2 cellular contexts compared by ENCODE assay signal in the genomic region with DNA sequence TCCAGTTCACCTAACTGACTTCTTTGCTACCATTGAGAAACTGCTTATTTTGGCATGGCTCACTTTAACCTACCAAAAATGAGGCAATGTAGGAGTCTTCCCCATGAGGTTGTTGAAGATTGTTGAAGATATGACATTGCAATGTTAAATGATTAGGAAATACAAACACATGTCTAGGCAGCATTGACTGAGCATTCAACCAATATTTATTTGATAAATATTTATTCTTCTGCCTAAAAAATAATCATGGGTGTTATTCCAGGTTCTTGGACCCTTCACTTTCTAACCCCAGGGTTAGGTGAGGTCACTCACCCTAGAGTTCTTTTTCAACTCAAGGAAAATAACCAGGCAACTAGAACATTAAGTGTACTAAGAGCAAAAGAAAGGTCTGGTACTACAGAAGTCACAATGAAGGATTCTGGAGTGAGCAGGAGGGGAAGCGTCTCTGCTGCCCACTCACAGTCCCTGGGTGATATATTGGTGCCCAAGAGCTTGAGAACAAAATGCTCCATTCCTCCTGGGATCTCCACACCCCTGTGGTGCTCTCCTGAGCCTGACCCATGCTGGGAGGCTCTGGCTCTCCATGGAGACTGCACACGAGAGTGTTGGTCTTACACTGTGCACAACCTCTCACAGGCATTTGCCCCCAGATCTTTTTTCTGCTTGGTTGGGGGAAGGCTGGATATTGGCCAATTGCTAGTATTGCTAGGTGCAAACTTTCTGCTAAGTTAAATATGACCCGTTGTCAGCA.
TF ChIP-seq lines count a peak whose summit lies in the region.

No MANE protein-coding gene starts in this region.

TF ChIP-seq in liver, 16 proteins besides CTCF, POLR2A, EP300 and RAD21 (continued from another document):
- TF ChIP-seq REST (IDR thresholded peaks at IDR 0.05) (no peak), HNF4G (IDR thresholded peaks at IDR 0.05) (no peak), GABPA (IDR thresholded peaks at IDR 0.05 in 1 of 2, conservative IDR thresholded peaks at IDR 0.05 in 1 of 2) (no peak), HNF4A (conservative IDR thresholded peaks at IDR 0.05) (peak; percentile 38 to 71), FOXA2 (IDR thresholded peaks at IDR 0.05) (peak; percentile 58), FOXA1 (IDR thresholded peaks at IDR 0.05) (peak; percentile 37), EGR1 (IDR thresholded peaks at IDR 0.05; ENCODE audit: low read depth in 2 of 2) (no peak), NR2F2 (IDR thresholded peaks at IDR 0.05) (no peak), TAF1 (conservative IDR thresholded peaks at IDR 0.05) (no peak), RXRA (IDR thresholded peaks at IDR 0.05) (peak; percentile 90 to 91), YY1 (IDR thresholded peaks at IDR 0.05) (peak; percentile 72), JUND (IDR thresholded peaks at IDR 0.05) (peak in 1 of 2 donors; percentile 72)
- TF ChIP-seq, protein P1, sequence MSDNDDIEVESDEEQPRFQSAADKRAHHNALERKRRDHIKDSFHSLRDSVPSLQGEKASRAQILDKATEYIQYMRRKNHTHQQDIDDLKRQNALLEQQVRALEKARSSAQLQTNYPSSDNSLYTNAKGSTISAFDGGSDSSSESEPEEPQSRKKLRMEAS (IDR thresholded peaks at IDR 0.05) = peak; percentile 36
- TF ChIP-seq, protein P2, sequence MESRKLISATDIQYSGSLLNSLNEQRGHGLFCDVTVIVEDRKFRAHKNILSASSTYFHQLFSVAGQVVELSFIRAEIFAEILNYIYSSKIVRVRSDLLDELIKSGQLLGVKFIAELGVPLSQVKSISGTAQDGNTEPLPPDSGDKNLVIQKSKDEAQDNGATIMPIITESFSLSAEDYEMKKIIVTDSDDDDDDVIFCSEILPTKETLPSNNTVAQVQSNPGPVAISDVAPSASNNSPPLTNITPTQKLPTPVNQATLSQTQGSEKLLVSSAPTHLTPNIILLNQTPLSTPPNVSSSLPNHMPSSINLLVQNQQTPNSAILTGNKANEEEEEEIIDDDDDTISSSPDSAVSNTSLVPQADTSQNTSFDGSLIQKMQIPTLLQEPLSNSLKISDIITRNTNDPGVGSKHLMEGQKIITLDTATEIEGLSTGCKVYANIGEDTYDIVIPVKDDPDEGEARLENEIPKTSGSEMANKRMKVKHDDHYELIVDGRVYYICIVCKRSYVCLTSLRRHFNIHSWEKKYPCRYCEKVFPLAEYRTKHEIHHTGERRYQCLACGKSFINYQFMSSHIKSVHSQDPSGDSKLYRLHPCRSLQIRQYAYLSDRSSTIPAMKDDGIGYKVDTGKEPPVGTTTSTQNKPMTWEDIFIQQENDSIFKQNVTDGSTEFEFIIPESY (IDR thresholded peaks at IDR 0.05) = peak; percentile 45
- TF ChIP-seq, protein P3, sequence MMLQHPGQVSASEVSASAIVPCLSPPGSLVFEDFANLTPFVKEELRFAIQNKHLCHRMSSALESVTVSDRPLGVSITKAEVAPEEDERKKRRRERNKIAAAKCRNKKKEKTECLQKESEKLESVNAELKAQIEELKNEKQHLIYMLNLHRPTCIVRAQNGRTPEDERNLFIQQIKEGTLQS (IDR thresholded peaks at IDR 0.05) = peak; percentile 55
TF ChIP-seq in liver: peak in this region for 10.

TF ChIP-seq in HepG2, 621 proteins besides CTCF, POLR2A, EP300 and RAD21 (continued from another document):
- TF ChIP-seq, protein P4, sequence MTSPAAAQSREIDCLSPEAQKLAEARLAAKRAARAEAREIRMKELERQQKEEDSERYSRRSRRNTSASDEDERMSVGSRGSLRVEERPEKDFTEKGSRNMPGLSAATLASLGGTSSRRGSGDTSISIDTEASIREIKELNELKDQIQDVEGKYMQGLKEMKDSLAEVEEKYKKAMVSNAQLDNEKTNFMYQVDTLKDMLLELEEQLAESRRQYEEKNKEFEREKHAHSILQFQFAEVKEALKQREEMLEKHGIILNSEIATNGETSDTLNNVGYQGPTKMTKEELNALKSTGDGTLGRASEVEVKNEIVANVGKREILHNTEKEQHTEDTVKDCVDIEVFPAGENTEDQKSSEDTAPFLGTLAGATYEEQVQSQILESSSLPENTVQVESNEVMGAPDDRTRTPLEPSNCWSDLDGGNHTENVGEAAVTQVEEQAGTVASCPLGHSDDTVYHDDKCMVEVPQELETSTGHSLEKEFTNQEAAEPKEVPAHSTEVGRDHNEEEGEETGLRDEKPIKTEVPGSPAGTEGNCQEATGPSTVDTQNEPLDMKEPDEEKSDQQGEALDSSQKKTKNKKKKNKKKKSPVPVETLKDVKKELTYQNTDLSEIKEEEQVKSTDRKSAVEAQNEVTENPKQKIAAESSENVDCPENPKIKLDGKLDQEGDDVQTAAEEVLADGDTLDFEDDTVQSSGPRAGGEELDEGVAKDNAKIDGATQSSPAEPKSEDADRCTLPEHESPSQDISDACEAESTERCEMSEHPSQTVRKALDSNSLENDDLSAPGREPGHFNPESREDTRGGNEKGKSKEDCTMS (CRISPR knock-in tag; conservative IDR thresholded peaks at IDR 0.05) = no peak
- TF ChIP-seq YEATS4 (CRISPR knock-in tag; IDR thresholded peaks at IDR 0.05; ENCODE audit: borderline replicate concordance) (no peak), ZNF780A (CRISPR knock-in tag; IDR thresholded peaks at IDR 0.05) (no peak), PHF8 (CRISPR knock-in tag; IDR thresholded peaks at IDR 0.05) (no peak)
